ENCODE assay signal across 1 cellular context in genomic region chr10:29766753-29767152, GRCh38.
TF ChIP-seq lines count a peak whose summit lies in the region.

No MANE protein-coding gene starts in this region.

TF ChIP-seq in IMR-90, 13 proteins besides CTCF, POLR2A, EP300 and RAD21 (continued from another document):
- TF ChIP-seq USF2 (IDR thresholded peaks at IDR 0.05; ENCODE audit: low read depth, low read length) (no peak), FOS (IDR thresholded peaks at IDR 0.05; ENCODE audit: low read depth, low read length) (no peak), BHLHE40 (IDR thresholded peaks at IDR 0.05; ENCODE audit: low read depth, low read length) (no peak), RCOR1 (IDR thresholded peaks at IDR 0.05; ENCODE audit: insufficient replicate concordance, low read length) (no peak), SMC3 (IDR thresholded peaks at IDR 0.05; ENCODE audit: low read depth, low read length) (no peak), MAFK (IDR thresholded peaks at IDR 0.05; ENCODE audit: low read depth, low read length) (no peak), RFX5 (IDR thresholded peaks at IDR 0.05; ENCODE audit: low read depth, low read length) (no peak)
TF ChIP-seq in IMR-90: peak in this region for 0.
